Comparison of ENCODE assay signal across 9 cellular contexts in the genomic region with DNA sequence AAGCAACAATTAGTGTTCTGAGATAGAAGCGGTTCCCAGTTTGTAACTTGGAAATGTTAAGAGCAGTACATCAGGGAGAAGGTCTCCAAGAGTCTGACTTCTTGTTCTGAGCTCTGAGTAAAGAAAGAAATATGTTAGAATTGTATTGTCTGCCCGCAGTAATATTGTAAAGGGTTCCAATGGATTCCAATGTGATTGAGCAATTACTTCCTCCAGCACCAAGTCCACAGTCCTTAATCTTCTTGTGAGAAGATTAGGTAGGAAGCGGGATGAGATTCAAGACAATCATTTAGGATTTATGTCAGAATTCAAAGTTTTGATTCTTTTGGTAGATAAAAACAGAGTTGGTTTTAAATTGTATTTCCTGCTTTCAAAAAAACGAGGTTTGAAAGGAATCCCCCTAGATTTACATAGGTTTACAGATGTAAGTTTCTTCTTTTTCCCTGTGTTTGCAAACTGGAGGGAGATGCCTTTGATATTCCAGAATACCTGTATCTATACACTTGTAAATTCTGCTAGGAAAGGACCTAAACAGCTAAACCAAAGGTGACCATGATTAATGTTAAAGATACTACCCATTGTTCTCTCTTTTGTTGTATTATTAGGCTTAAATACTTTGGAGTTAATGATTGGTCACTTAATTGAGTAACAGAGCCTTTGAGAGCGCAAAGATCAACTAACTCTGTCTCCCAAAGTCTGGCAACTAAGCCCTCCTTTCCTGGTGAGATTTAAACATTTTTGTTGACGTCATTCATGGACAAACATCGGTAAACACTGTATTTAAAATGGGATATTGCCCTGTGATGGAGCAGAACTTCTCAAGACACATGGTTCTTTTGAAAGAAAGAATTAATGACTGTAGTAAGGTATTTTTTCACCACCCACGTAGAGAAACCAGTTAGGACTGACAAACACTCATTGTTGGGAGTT. TPM values are rescaled to one million over a fixed set of nuclear protein-coding genes. Genes with fewer than 3 reads are reported as not detected.
DNase-seq lines count a peak whose midpoint lies in the region; ATAC-seq and TF ChIP-seq lines count a peak whose summit lies in the region.
"Had no signal": no experiment of that assay in that cellular context is flagged by ENCODE, and none has a peak within 500 bp of the region (broad histone marks: within the 10 kb centered on the region; RNA-seq: fewer than 3 reads in every experiment).

No MANE protein-coding gene starts in this region.

- TF ChIP-seq EP300 in suprapubic skin (IDR thresholded peaks at IDR 0.05) = no peak

- H3K36me3 ChIP-seq in HEK293 (ENCODE audit: control insufficient read depth in 2 of 2, insufficient read depth in 1 of 2, low read length in 2 of 2) = no peaks in the 10 kb centered on the region; a peak in 1 of 3 replicates
- no peaks in the 10 kb centered on the region for H3K36me3 ChIP-seq in iPS-15b (ENCODE audit: control insufficient read depth, insufficient read depth, low read length)
- no peaks in the 10 kb centered on the region for H3K36me3 ChIP-seq in suprapubic skin

- no peak for ATAC-seq in HG02763 (IDR thresholded peaks at IDR 0.05; ENCODE audit: unreplicated experiment)
- ATAC-seq: Panc1 had no signal

- no peak for TF ChIP-seq POLR2A in suprapubic skin (IDR thresholded peaks at IDR 0.05)

- no peaks in the 10 kb centered on the region for H3K27me3 ChIP-seq in iPS-15b (ENCODE audit: control insufficient read depth, insufficient read depth, low read length)
- H3K27me3 ChIP-seq in suprapubic skin = peaks cover 35% of the 10 kb centered on the region

- H3K4me3 ChIP-seq in HEK293 (ENCODE audit: low read depth, low read length) (no peak overlapping the region), iPS-15b (ENCODE audit: low read depth, low read length) (peak overlapping the region; percentile 72), suprapubic skin (peak overlapping the region; percentile 52)

- no peak overlapping the region for H3K9ac ChIP-seq in iPS-15b (ENCODE audit: low read depth, low read length)

- H3K9me3 ChIP-seq in HEK293 (ENCODE audit: control insufficient read depth, insufficient read depth, low read depth, low read length) = no peaks in the 10 kb centered on the region
- no peaks in the 10 kb centered on the region for H3K9me3 ChIP-seq in iPS-15b (ENCODE audit: control insufficient read depth, insufficient read depth, low read length)
- H3K9me3 ChIP-seq in suprapubic skin = no peaks in the 10 kb centered on the region

- TF ChIP-seq CTCF in HEK293 (tag by site-specific recombination; IDR thresholded peaks at IDR 0.05) = no peak
- no peak for TF ChIP-seq CTCF in suprapubic skin (IDR thresholded peaks at IDR 0.05)
- TF ChIP-seq CTCF in GM10248 (IDR thresholded peaks at IDR 0.05; ENCODE audit: control extremely low read depth, extremely low read depth, low read depth, missing control alignments) = no peak

- WGBS in suprapubic skin = 49% methylated on average over 8 of the region's 8 CpGs

- H3K4me1 ChIP-seq in HEK293 (ENCODE audit: control insufficient read depth, insufficient read depth, low read length) (peaks cover 5% of the 10 kb centered on the region), iPS-15b (ENCODE audit: control insufficient read depth, insufficient read depth, low read length) (peaks cover 12% of the 10 kb centered on the region), suprapubic skin (peaks cover 44% of the 10 kb centered on the region)

- DNase-seq in amniotic epithelial cell (ENCODE audit: low read depth) (peak; percentile 96), suprapubic skin (ENCODE audit: low spot score in 2 of 2) (no peak), GM10248 (ENCODE audit: extremely low spot score) (no peak), SKM-1 (lab: John Stamatoyannopoulos, UW; ENCODE audit: unreplicated experiment) (no peak)
- DNase-seq in effector CD8-positive, alpha-beta T cell (lab: John Stamatoyannopoulos, UW) = no peak

- no peak overlapping the region for H3K27ac ChIP-seq in HEK293 (ENCODE audit: extremely low read depth, low read depth, low read length)
- H3K27ac ChIP-seq in suprapubic skin = peak overlapping the region; percentile 83

- CTCF ChIA-PET in HEK293 (lab: Yijun Ruan, JAX) (no interaction called here), GM10248 (lab: Yijun Ruan, JAX) (interaction anchor here (0.7 to 1.4 kb wide), 6 partner anchors 9 to 1125 kb away, joined by 3 to 4 read pairs (median 3); no protein-coding TSS in a partner anchor)

- POLR2A ChIA-PET in HEK293 (lab: Yijun Ruan, JAX) = no interaction called here
- POLR2A ChIA-PET in GM10248 (lab: Yijun Ruan, JAX) = no interaction called here

TF ChIP-seq in HEK293, 187 proteins besides CTCF, POLR2A, EP300 and RAD21:
- peak; percentile 56 for TF ChIP-seq PRDM10 (tag by site-specific recombination; IDR thresholded peaks at IDR 0.05)
- TF ChIP-seq, protein P1, sequence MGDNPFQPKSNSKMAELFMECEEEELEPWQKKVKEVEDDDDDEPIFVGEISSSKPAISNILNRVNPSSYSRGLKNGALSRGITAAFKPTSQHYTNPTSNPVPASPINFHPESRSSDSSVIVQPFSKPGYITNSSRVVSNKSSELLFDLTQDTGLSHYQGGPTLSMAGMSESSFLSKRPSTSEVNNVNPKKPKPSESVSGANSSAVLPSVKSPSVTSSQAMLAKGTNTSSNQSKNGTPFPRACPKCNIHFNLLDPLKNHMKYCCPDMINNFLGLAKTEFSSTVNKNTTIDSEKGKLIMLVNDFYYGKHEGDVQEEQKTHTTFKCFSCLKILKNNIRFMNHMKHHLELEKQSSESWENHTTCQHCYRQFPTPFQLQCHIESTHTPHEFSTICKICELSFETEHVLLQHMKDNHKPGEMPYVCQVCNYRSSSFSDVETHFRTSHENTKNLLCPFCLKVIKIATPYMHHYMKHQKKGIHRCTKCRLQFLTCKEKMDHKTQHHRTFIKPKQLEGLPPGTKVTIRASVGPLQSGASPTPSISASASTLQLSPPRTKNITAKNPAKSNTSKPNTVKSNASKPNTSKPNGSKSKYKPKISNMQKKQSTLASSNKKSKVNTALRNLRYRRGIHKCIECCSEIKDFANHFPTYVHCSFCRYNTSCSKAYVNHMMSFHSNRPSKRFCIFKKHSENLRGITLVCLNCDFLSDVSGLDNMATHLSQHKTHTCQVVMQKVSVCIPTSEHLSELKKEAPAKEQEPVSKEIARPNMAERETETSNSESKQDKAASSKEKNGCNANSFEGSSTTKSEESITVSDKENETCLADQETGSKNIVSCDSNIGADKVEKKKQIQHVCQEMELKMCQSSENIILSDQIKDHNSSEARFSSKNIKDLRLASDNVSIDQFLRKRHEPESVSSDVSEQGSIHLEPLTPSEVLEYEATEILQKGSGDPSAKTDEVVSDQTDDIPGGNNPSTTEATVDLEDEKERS (tag by site-specific recombination; IDR thresholded peaks at IDR 0.05) = no peak

RNA-seq across cellular contexts. Expression of gene VCAN, which starts 4.3 kb away (rescaled TPM):
- total RNA-seq in suprapubic skin = 10 to 100 TPM; 22.8 to 30.3 (median 24.0) TPM
